In genomic region chr12:47686645-47687240, GRCh38 we compare ENCODE assay signal across 9 cellular contexts. TPM values are rescaled to one million over a fixed set of nuclear protein-coding genes. Genes with fewer than 3 reads are reported as not detected.
DNase-seq lines count a peak whose midpoint lies in the region; ATAC-seq, FAIRE-seq and TF ChIP-seq lines count a peak whose summit lies in the region.
"Had no signal": no experiment of that assay in that cellular context is flagged by ENCODE, and none has a peak within 500 bp of the region (broad histone marks: within the 10 kb centered on the region; RNA-seq: fewer than 3 reads in every experiment).

No MANE protein-coding gene starts in this region.

- H3K27me3 Mint-ChIP-seq in activated CD8-positive, alpha-beta T cell treated with anti-CD3 and anti-CD28 coated beads for 36 hours: no peaks in the 10 kb centered on the region
- H3K27me3 Mint-ChIP-seq in glutamatergic neuron (ENCODE audit: unreplicated experiment): no peaks in the 10 kb centered on the region

- peak; percentile 7 for DNase-seq in AG04449 (ENCODE audit: low read depth, low spot score)
- DNase-seq in GM04504 (ENCODE audit: low read depth): peak; percentile 11
- peak; percentile 38 for DNase-seq in MV-4-11 (lab: John Stamatoyannopoulos, UW)
- DNase-seq in activated CD8-positive, alpha-beta T cell treated with anti-CD3 and anti-CD28 coated beads for 36 hours: peak; percentile 27
- no peak for DNase-seq in glutamatergic neuron
- DNase-seq in stromal cell of bone marrow (ENCODE audit: low read depth): peak; percentile 33
- no peak for DNase-seq in GM12892 (ENCODE audit: insufficient read length)
- DNase-seq: gastrocnemius medialis had no signal

- peaks cover 28% of the 10 kb centered on the region for H3K36me3 Mint-ChIP-seq in activated CD8-positive, alpha-beta T cell treated with anti-CD3 and anti-CD28 coated beads for 36 hours (ENCODE audit: low read depth)
- peaks cover under 1% of the 10 kb centered on the region for H3K36me3 Mint-ChIP-seq in glutamatergic neuron (ENCODE audit: unreplicated experiment)

- no peak overlapping the region for H3K27ac Mint-ChIP-seq in activated CD8-positive, alpha-beta T cell treated with anti-CD3 and anti-CD28 coated beads for 36 hours
- H3K27ac Mint-ChIP-seq in glutamatergic neuron (ENCODE audit: unreplicated experiment): no peak overlapping the region

- no peak overlapping the region for H3K4me3 Mint-ChIP-seq in activated CD8-positive, alpha-beta T cell treated with anti-CD3 and anti-CD28 coated beads for 36 hours
- no peak overlapping the region for H3K4me3 Mint-ChIP-seq in glutamatergic neuron (ENCODE audit: unreplicated experiment)

- POLR2A ChIA-PET in AG04449 (lab: Yijun Ruan, JAX): interaction anchor here (0.7 to 1.3 kb wide), 2 partner anchors 237 to 654 kb away, joined by 3 read pairs; no protein-coding TSS in a partner anchor
- POLR2A ChIA-PET in activated CD8-positive, alpha-beta T cell treated with anti-CD3 and anti-CD28 coated beads for 36 hours (lab: Charles Lee): no interaction called here

- intact Hi-C loops in activated CD8-positive, alpha-beta T cell treated with anti-CD3 and anti-CD28 coated beads for 36 hours (cut with micrococcal nuclease): loop anchor here (5.0 kb wide), 1 partner anchor 654 kb away; no protein-coding TSS in a partner anchor

- ATAC-seq in activated CD8-positive, alpha-beta T cell treated with anti-CD3 and anti-CD28 coated beads for 36 hours: peak; percentile 73
- ATAC-seq in GM18517 (IDR thresholded peaks at IDR 0.05; ENCODE audit: unreplicated experiment): no peak

- no peak overlapping the region for H3K4me3 ChIP-seq in AG04449 (ENCODE audit: low read depth, low read length)
- H3K4me3 ChIP-seq: gastrocnemius medialis had no signal

- peak; percentile 63 for TF ChIP-seq CTCF in AG04449 (IDR thresholded peaks at IDR 0.05; ENCODE audit: insufficient read depth, low read length, missing control alignments)
- peak; percentile 73 for TF ChIP-seq CTCF in activated CD8-positive, alpha-beta T cell treated with anti-CD3 and anti-CD28 coated beads for 36 hours (IDR thresholded peaks at IDR 0.05)
- peak; percentile 9 for TF ChIP-seq CTCF in glutamatergic neuron (IDR thresholded peaks at IDR 0.05; ENCODE audit: partially characterized antibody, unreplicated experiment)

- CTCF ChIA-PET in AG04449 (lab: Yijun Ruan, JAX): interaction anchor here (1.0 to 8.0 kb wide), 29 partner anchors 9 to 744 kb away, joined by 3 to 122 read pairs (median 5); no protein-coding TSS in a partner anchor
- CTCF ChIA-PET in activated CD8-positive, alpha-beta T cell treated with anti-CD3 and anti-CD28 coated beads for 36 hours (lab: Charles Lee): interaction anchor here (0.7 to 5.5 kb wide), 19 partner anchors 9 to 666 kb away, joined by 3 to 34 read pairs (median 4); no protein-coding TSS in a partner anchor

- H3K4me1 Mint-ChIP-seq in activated CD8-positive, alpha-beta T cell treated with anti-CD3 and anti-CD28 coated beads for 36 hours (ENCODE audit: low read depth): peaks cover 5% of the 10 kb centered on the region
- H3K4me1 Mint-ChIP-seq in glutamatergic neuron (ENCODE audit: low read depth, unreplicated experiment): peaks cover 3% of the 10 kb centered on the region

- no peak for FAIRE-seq in GM12892 (lab: Jason Lieb, UNC)

- H3K9me3 Mint-ChIP-seq in activated CD8-positive, alpha-beta T cell treated with anti-CD3 and anti-CD28 coated beads for 36 hours: no peaks in the 10 kb centered on the region
- no peaks in the 10 kb centered on the region for H3K9me3 Mint-ChIP-seq in glutamatergic neuron (ENCODE audit: unreplicated experiment)

- no peak for TF ChIP-seq POLR2A in GM12892 (IDR thresholded peaks at IDR 0.05; ENCODE audit: low read depth, low read length)

RNA-seq across cellular contexts. Expression of gene RPAP3, which starts 19.1 kb away (rescaled TPM):
- 10 to 100 TPM; 42.0 to 42.5 TPM for total RNA-seq in activated CD8-positive, alpha-beta T cell treated with anti-CD3 and anti-CD28 coated beads for 36 hours
- total RNA-seq in glutamatergic neuron (ENCODE audit: unreplicated experiment): 29.5 TPM
- 31.2 TPM for polyA plus RNA-seq in GM12892 (2012; ENCODE audit: missing spikeins)

RNA-seq across cellular contexts. Expression of gene ENDOU, which starts 38.5 kb away (rescaled TPM):
- not detected for total RNA-seq in activated CD8-positive, alpha-beta T cell treated with anti-CD3 and anti-CD28 coated beads for 36 hours
- not detected for total RNA-seq in glutamatergic neuron (ENCODE audit: unreplicated experiment)
- 0.49 TPM for polyA plus RNA-seq in GM12892 (2012; ENCODE audit: missing spikeins)

Comparison
In these comparisons a context has a peak if more than half of its experiments do, and no peak if none do; other contexts are left out.
1. DNase-seq: peak in AG04449 (single experiment), GM04504 (single experiment), MV-4-11 (single experiment), activated CD8-positive, alpha-beta T cell treated with anti-CD3 and anti-CD28 coated beads for 36 hours (single experiment) and stromal cell of bone marrow (single experiment); none in glutamatergic neuron (single experiment) and GM12892 (single experiment).
2. CTCF ChIP-seq: peak in every context shown above with its lines; median percentile 73 in activated CD8-positive, alpha-beta T cell treated with anti-CD3 and anti-CD28 coated beads for 36 hours; 63 in AG04449; 9 in glutamatergic neuron.